8 cellular contexts compared by ENCODE assay signal in genomic region chr1:54403808-54404261, GRCh38. TPM values are rescaled to one million over a fixed set of nuclear protein-coding genes. Genes with fewer than 3 reads are reported as not detected.
DNase-seq lines count a peak whose midpoint lies in the region; ATAC-seq and TF ChIP-seq lines count a peak whose summit lies in the region.

No MANE protein-coding gene starts in this region.

- no peak for ATAC-seq in WTC11
- no peak for ATAC-seq in thoracic aorta (ENCODE audit: insufficient number of reproducible peaks, low FRiP score, low read depth)

- peak; percentile 36 for DNase-seq in activated naive CD4-positive, alpha-beta T cell treated with anti-CD3 and anti-CD28 coated beads, Interleukin-2, amount 10 ng/mL, durations not matched to agents 7 days and 5 days
- DNase-seq in activated naive CD4-positive, alpha-beta T cell (lab: John Stamatoyannopoulos, UW) = no peak
- DNase-seq in WTC11 (ENCODE audit: low spot score) (no peak), thoracic aorta (ENCODE audit: low spot score) (no peak), NCI-H187 (lab: John Stamatoyannopoulos, UW) (no peak), NCI-H524 treated with DMSO at 0.1 percent for 48 hours (lab: John Stamatoyannopoulos, UW) (no peak), NCI-H2171 treated with DMSO at 0.1 percent for 48 hours (lab: John Stamatoyannopoulos, UW) (no peak)

- CTCF ChIA-PET in activated naive CD4-positive, alpha-beta T cell treated with anti-CD3 and anti-CD28 coated beads, Interleukin-2, amount 10 ng/mL, durations not matched to agents 7 days and 5 days (lab: Charles Lee) = interaction anchor here (0.8 to 1.7 kb wide), 5 partner anchors 10 to 222 kb away, joined by 3 to 8 read pairs (median 5); no protein-coding TSS in a partner anchor
- CTCF ChIA-PET in WTC11 (lab: Charles Lee) = interaction anchor here (0.6 to 5.6 kb wide), 10 partner anchors 16 to 593 kb away, joined by 3 to 145 read pairs (median 4); no protein-coding TSS in a partner anchor

- peak overlapping the region; percentile 68 for H3K27ac Mint-ChIP-seq in activated naive CD4-positive, alpha-beta T cell treated with anti-CD3 and anti-CD28 coated beads, Interleukin-2, amount 10 ng/mL, durations not matched to agents 7 days and 5 days
- 0 out of 2 replicates have a peak overlapping the region, but pooled peaks have one; percentile 34 for H3K27ac Mint-ChIP-seq in WTC11

- H3K27me3 Mint-ChIP-seq in activated naive CD4-positive, alpha-beta T cell treated with anti-CD3 and anti-CD28 coated beads, Interleukin-2, amount 10 ng/mL, durations not matched to agents 7 days and 5 days = no peaks in the 10 kb centered on the region
- H3K27me3 Mint-ChIP-seq in WTC11 (ENCODE audit: low read depth) = no peaks in the 10 kb centered on the region

- POLR2A ChIA-PET in WTC11 (lab: Charles Lee) = interaction anchor here (0.8 to 1.3 kb wide), 5 partner anchors 17 to 129 kb away, joined by 3 to 9 read pairs (median 6); no protein-coding TSS in a partner anchor

- H3K4me1 Mint-ChIP-seq in activated naive CD4-positive, alpha-beta T cell treated with anti-CD3 and anti-CD28 coated beads, Interleukin-2, amount 10 ng/mL, durations not matched to agents 7 days and 5 days = peaks cover 74% of the 10 kb centered on the region
- peaks cover 52% of the 10 kb centered on the region for H3K4me1 Mint-ChIP-seq in WTC11

- no peaks in the 10 kb centered on the region for H3K9me3 ChIP-seq in iPS-20b (ENCODE audit: insufficient read depth, low read depth, low read length)
- no peaks in the 10 kb centered on the region for H3K9me3 ChIP-seq in thoracic aorta

- no peaks in the 10 kb centered on the region for H3K9me3 Mint-ChIP-seq in activated naive CD4-positive, alpha-beta T cell treated with anti-CD3 and anti-CD28 coated beads, Interleukin-2, amount 10 ng/mL, durations not matched to agents 7 days and 5 days
- H3K9me3 Mint-ChIP-seq in WTC11 = no peaks in the 10 kb centered on the region

- H3K27ac ChIP-seq in iPS-20b (ENCODE audit: low read length) (no peak overlapping the region), thoracic aorta (peak overlapping the region in 1 of 2 donors; percentile 22)

- H3K4me3 ChIP-seq in iPS-20b (ENCODE audit: low read length) = peak overlapping the region; percentile 85
- H3K4me3 ChIP-seq in thoracic aorta = peak overlapping the region; percentile 96

- H3K4me3 Mint-ChIP-seq in activated naive CD4-positive, alpha-beta T cell treated with anti-CD3 and anti-CD28 coated beads, Interleukin-2, amount 10 ng/mL, durations not matched to agents 7 days and 5 days = peak overlapping the region; percentile 86
- H3K4me3 Mint-ChIP-seq in WTC11 = peak overlapping the region; percentile 70

- peaks cover 57% of the 10 kb centered on the region for H3K36me3 Mint-ChIP-seq in activated naive CD4-positive, alpha-beta T cell treated with anti-CD3 and anti-CD28 coated beads, Interleukin-2, amount 10 ng/mL, durations not matched to agents 7 days and 5 days
- peaks cover 45% of the 10 kb centered on the region for H3K36me3 Mint-ChIP-seq in WTC11

- H3K4me1 ChIP-seq in iPS-20b (ENCODE audit: insufficient read depth, low read length) (peaks cover 30% of the 10 kb centered on the region), thoracic aorta (ENCODE audit: control insufficient read depth in 1 of 2, low read depth in 2 of 2) (peaks cover 26 to 50% of the 10 kb centered on the region in 2 donors)

- TF ChIP-seq CTCF in WTC11 (IDR thresholded peaks at IDR 0.05) (no peak), thoracic aorta (IDR thresholded peaks at IDR 0.05) (no peak)

- peaks cover 50% of the 10 kb centered on the region for H3K36me3 ChIP-seq in iPS-20b (ENCODE audit: insufficient read depth, low read depth, low read length)
- H3K36me3 ChIP-seq in thoracic aorta = peaks cover 20% of the 10 kb centered on the region

- H3K27me3 ChIP-seq in iPS-20b (ENCODE audit: insufficient read depth, low read length) (no peaks in the 10 kb centered on the region), thoracic aorta (replicated peaks; ENCODE audit: insufficient read depth) (no peaks in the 10 kb centered on the region)

- H3K9ac ChIP-seq in iPS-20b (ENCODE audit: low read depth, low read length) = peak overlapping the region; percentile 85; the same call in 1 of the 2 replicates

TF ChIP-seq in WTC11, 78 proteins besides CTCF, POLR2A, EP300 and RAD21:
- no peak for TF ChIP-seq JUN (CRISPR knock-in tag; IDR thresholded peaks at IDR 0.05)
- TF ChIP-seq TEAD1 (CRISPR knock-in tag; IDR thresholded peaks at IDR 0.05) = no peak
- no peak for TF ChIP-seq USF2 (CRISPR knock-in tag; IDR thresholded peaks at IDR 0.05)
- no peak for TF ChIP-seq JAZF1 (CRISPR knock-in tag; IDR thresholded peaks at IDR 0.05)
- no peak for TF ChIP-seq ERG (CRISPR knock-in tag; IDR thresholded peaks at IDR 0.05)
- TF ChIP-seq SP1 (CRISPR knock-in tag; conservative IDR thresholded peaks at IDR 0.05) = no peak
- no peak for TF ChIP-seq ZNF281 (CRISPR knock-in tag; IDR thresholded peaks at IDR 0.05)
- TF ChIP-seq NFYB (CRISPR knock-in tag; conservative IDR thresholded peaks at IDR 0.05; ENCODE audit: low read depth) = no peak

RNA-seq across cellular contexts. Expression of gene SSBP3, which starts 2.4 kb away (rescaled TPM):
- total RNA-seq in WTC11 (2021) (98.8 to 115 TPM (median 105 TPM) in 3 replicates), thoracic aorta (10 to 100 TPM; 33.4 to 87.1 TPM)
